19 cellular contexts compared by ENCODE assay signal in the genomic region with DNA sequence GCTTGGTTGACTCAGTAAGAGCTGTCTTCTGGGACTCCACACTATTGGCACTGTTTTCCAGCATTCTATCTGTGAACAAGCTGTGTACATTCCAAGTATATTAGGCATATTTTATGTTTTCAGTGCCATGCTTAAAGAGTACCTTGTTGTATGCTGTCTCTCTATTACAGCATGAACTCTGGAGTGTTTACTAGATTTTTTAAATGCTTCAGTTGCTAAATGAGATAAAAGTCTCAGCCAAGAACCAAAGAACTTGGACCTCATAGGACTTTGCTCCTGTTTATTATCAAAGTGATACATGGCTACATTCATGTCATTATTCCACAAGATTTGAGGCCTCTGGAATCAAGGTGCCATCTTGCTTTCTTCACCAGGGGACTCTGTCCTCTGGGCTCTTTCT.
DNase-seq lines count a peak whose midpoint lies in the region; ATAC-seq, FAIRE-seq and TF ChIP-seq lines count a peak whose summit lies in the region.
"Had no signal": no experiment of that assay in that cellular context is flagged by ENCODE, and none has a peak within 500 bp of the region (broad histone marks: within the 10 kb centered on the region; RNA-seq: fewer than 3 reads in every experiment).

No MANE protein-coding gene starts in this region.

- H3K36me3 ChIP-seq in IMR-90 (ENCODE audit: control insufficient read depth, insufficient read depth, low read length) (no peaks in the 10 kb centered on the region), keratinocyte (ENCODE audit: control insufficient read depth in 2 of 2, extremely low read depth in 1 of 2, insufficient read depth in 2 of 2, low read length in 2 of 2) (no peaks in the 10 kb centered on the region), thyroid gland (no peaks in the 10 kb centered on the region)

- H3K4me1 Mint-ChIP-seq in endothelial cell (ENCODE audit: unreplicated experiment), result peaks cover 58% of the 10 kb centered on the region
- H3K4me1 Mint-ChIP-seq: activated naive CD4-positive, alpha-beta T cell treated with anti-CD3 and anti-CD28 coated beads, Interleukin-2, amount 50 U/mL, for 24 hours; CD8-positive, alpha-beta memory T cell had no signal

- dilution Hi-C loops in IMR-90 (cut with HindIII; ENCODE audit: low sequenced_read_pairs, unreplicated experiment), result no loop called here
- dilution Hi-C loops in keratinocyte (cut with MboI; ENCODE audit: extremely low pct_ligation_motif_present, low sequenced_read_pairs), result no loop called here

- H2AK9ac ChIP-seq in IMR-90 (replicated peaks; ENCODE audit: low read depth, low read length, poor library complexity), result no peak overlapping the region

- peak overlapping the region; percentile 62; the same call in 1 of the 2 replicates for H4K91ac ChIP-seq in IMR-90 (ENCODE audit: insufficient read depth, low read depth, low read length)

- H3K56ac ChIP-seq in IMR-90 (ENCODE audit: extremely low read depth, insufficient read depth, low read length), result peak overlapping the region; percentile 33; the same call in 1 of the 2 replicates

- peak overlapping the region; percentile 93 for H2BK5ac ChIP-seq in IMR-90 (ENCODE audit: low read depth, low read length, poor library complexity, severe bottlenecking)

- peaks cover 13% of the 10 kb centered on the region for H3K9me1 ChIP-seq in IMR-90 (ENCODE audit: insufficient read depth, low read length)
- H3K9me1 ChIP-seq in keratinocyte (ENCODE audit: control insufficient read depth, extremely low read depth, insufficient read depth, low read length), result no peaks in the 10 kb centered on the region

- no peak overlapping the region for H3K4me3 Mint-ChIP-seq in endothelial cell (ENCODE audit: unreplicated experiment)
- H3K4me3 Mint-ChIP-seq: activated naive CD4-positive, alpha-beta T cell treated with anti-CD3 and anti-CD28 coated beads, Interleukin-2, amount 50 U/mL, for 24 hours; CD8-positive, alpha-beta memory T cell; mesothelial cell of epicardium had no signal

- peak overlapping the region; percentile 96; the same call in 1 of the 2 replicates for H3K18ac ChIP-seq in IMR-90 (ENCODE audit: low read depth, low read length)

- BruUV-seq in IMR-90 (replicated peaks; lab: Mats Ljungman, UMichigan), result no TSS peak

- H3K9ac ChIP-seq in IMR-90 (ENCODE audit: low read depth, low read length) (no peak overlapping the region), keratinocyte (ENCODE audit: control insufficient read depth, extremely low read depth, insufficient read depth, low read length) (no peak overlapping the region)

- H2BK120ac ChIP-seq in IMR-90 (ENCODE audit: low read depth, low read length), result peak overlapping the region; percentile 71

- CTCF ChIA-PET in IMR-90 (lab: Yijun Ruan, JAX) (no interaction called here), GM10248 (lab: Yijun Ruan, JAX) (no interaction called here)

- H3K4ac ChIP-seq in IMR-90 (ENCODE audit: low read depth, low read length), result peak overlapping the region; percentile 93; the same call in 1 of the 2 replicates

- peak overlapping the region; percentile 37; the same call in 1 of the 2 replicates for H3K4me2 ChIP-seq in IMR-90 (ENCODE audit: low read depth, low read length)
- H3K4me2 ChIP-seq in keratinocyte (ENCODE audit: control insufficient read depth, extremely low read depth, insufficient read depth, low read depth, low read length), result no peak overlapping the region

- no peak overlapping the region; the same call in 2 of the 3 replicates for H2BK15ac ChIP-seq in IMR-90 (ENCODE audit: low read depth, low read length)

- H3K27me3 ChIP-seq in IMR-90 (ENCODE audit: control insufficient read depth, insufficient read depth, low read length) (no peaks in the 10 kb centered on the region), keratinocyte (ENCODE audit: control insufficient read depth, extremely low read depth, insufficient read depth, low read length) (no peaks in the 10 kb centered on the region), thyroid gland (no peaks in the 10 kb centered on the region)

- no peak overlapping the region for H2AK5ac ChIP-seq in IMR-90 (ENCODE audit: low read depth, low read length)

- H4K5ac ChIP-seq in IMR-90 (ENCODE audit: low read depth, low read length), result no peak overlapping the region

- TF ChIP-seq RAD21 in IMR-90 (IDR thresholded peaks at IDR 0.05; ENCODE audit: low read length), result no peak

- H3K79me2 ChIP-seq in keratinocyte (ENCODE audit: control insufficient read depth, insufficient read depth, low read length), result no peaks in the 10 kb centered on the region

- H3K4me1 ChIP-seq in IMR-90 (ENCODE audit: control insufficient read depth, insufficient read depth, low read length) (peaks cover 8% of the 10 kb centered on the region), keratinocyte (ENCODE audit: control insufficient read depth, extremely low read depth, insufficient read depth, low read length) (no peaks in the 10 kb centered on the region), thyroid gland (peaks cover 20 to 26% of the 10 kb centered on the region in 2 donors)
- H3K4me1 ChIP-seq: psoas muscle had no signal

- peaks cover 4% of the 10 kb centered on the region for H3K36me3 Mint-ChIP-seq in endothelial cell (ENCODE audit: low read depth, unreplicated experiment)
- H3K36me3 Mint-ChIP-seq: activated naive CD4-positive, alpha-beta T cell treated with anti-CD3 and anti-CD28 coated beads, Interleukin-2, amount 50 U/mL, for 24 hours had no signal

- H4K8ac ChIP-seq in IMR-90 (ENCODE audit: low read depth in 2 of 2, low read length in 2 of 2), result peak overlapping the region in 1 of 2 experiments; percentile 63; a peak in 2 of 4 replicates

- H3K9me3 Mint-ChIP-seq in endothelial cell (ENCODE audit: unreplicated experiment), result no peaks in the 10 kb centered on the region
- H3K9me3 Mint-ChIP-seq: activated naive CD4-positive, alpha-beta T cell treated with anti-CD3 and anti-CD28 coated beads, Interleukin-2, amount 50 U/mL, for 24 hours; mesothelial cell of epicardium had no signal

- no peak overlapping the region for H3K4me3 ChIP-seq in IMR-90 (ENCODE audit: insufficient read depth, low read depth, low read length)
- no peak overlapping the region for H3K4me3 ChIP-seq in keratinocyte (ENCODE audit: control insufficient read depth in 2 of 3, extremely low read depth in 1 of 3, insufficient read depth in 2 of 3, low read depth in 1 of 3, low read length in 3 of 3)
- H3K4me3 ChIP-seq in thyroid gland (replicated peaks in 1 of 3), result no peak overlapping the region
- H3K4me3 ChIP-seq: psoas muscle had no signal

- POLR2A ChIA-PET in IMR-90 (lab: Charles Lee; ENCODE audit: unreplicated experiment), result no interaction called here
- POLR2A ChIA-PET in GM10248 (lab: Yijun Ruan, JAX), result no interaction called here

- intact Hi-C loops in IMR-90 (cut with micrococcal nuclease), result no loop called here
- intact Hi-C loops in thyroid gland (cut with DNase I), result no loop called here

- peaks cover 28 to 53% of the 10 kb centered on the region in 2 experiments for H3K79me1 ChIP-seq in IMR-90 (ENCODE audit: low read depth in 1 of 2, low read length in 2 of 2)

- no peak overlapping the region for H3K14ac ChIP-seq in IMR-90 (replicated peaks; ENCODE audit: low read depth, low read length)

- no peak for TF ChIP-seq POLR2A in IMR-90 (IDR thresholded peaks at IDR 0.05; ENCODE audit: low read depth, low read length)
- no peak for TF ChIP-seq POLR2A in thyroid gland (IDR thresholded peaks at IDR 0.05)

- TF ChIP-seq CTCF in IMR-90 (conservative IDR thresholded peaks at IDR 0.05; ENCODE audit: low read depth, low read length), result no peak
- no peak for TF ChIP-seq CTCF in endothelial cell (IDR thresholded peaks at IDR 0.05; ENCODE audit: unreplicated experiment)
- TF ChIP-seq CTCF in keratinocyte (optimal IDR thresholded peaks at IDR 0.05 in 1 of 3, IDR thresholded peaks at IDR 0.05 in 1 of 3, conservative IDR thresholded peaks at IDR 0.05 in 1 of 3; ENCODE audit: extremely low read depth in 1 of 3, insufficient read depth in 2 of 3, low read length in 3 of 3), result no peak
- TF ChIP-seq CTCF in thyroid gland (IDR thresholded peaks at IDR 0.05), result no peak
- no peak for TF ChIP-seq CTCF in GM10248 (IDR thresholded peaks at IDR 0.05; ENCODE audit: control extremely low read depth, extremely low read depth, low read depth, missing control alignments)

- peak; percentile 36 for FAIRE-seq in keratinocyte (lab: Jason Lieb, UNC)
- FAIRE-seq: TTC549 had no signal

- H3K9me3 ChIP-seq in IMR-90 (ENCODE audit: control insufficient read depth, insufficient read depth, low read length) (no peaks in the 10 kb centered on the region), keratinocyte (ENCODE audit: control insufficient read depth, low read depth, low read length) (no peaks in the 10 kb centered on the region), thyroid gland (no peaks in the 10 kb centered on the region)
- H3K9me3 ChIP-seq: psoas muscle had no signal

- peaks cover 4% of the 10 kb centered on the region for H3K27me3 Mint-ChIP-seq in endothelial cell (ENCODE audit: unreplicated experiment)
- H3K27me3 Mint-ChIP-seq: activated naive CD4-positive, alpha-beta T cell treated with anti-CD3 and anti-CD28 coated beads, Interleukin-2, amount 50 U/mL, for 24 hours had no signal

- H4K20me1 ChIP-seq in IMR-90 (ENCODE audit: insufficient read depth, low read length) (no peaks in the 10 kb centered on the region), keratinocyte (ENCODE audit: control insufficient read depth, extremely low read depth, insufficient read depth, low read length) (no peaks in the 10 kb centered on the region)

- H2AFZ ChIP-seq in IMR-90 (replicated peaks; ENCODE audit: low read length, poor library complexity), result no peak overlapping the region
- no peak overlapping the region for H2AFZ ChIP-seq in keratinocyte (ENCODE audit: control insufficient read depth, low read length)

- H2BK20ac ChIP-seq in IMR-90 (ENCODE audit: low read depth, low read length), result peak overlapping the region; percentile 83

- in situ Hi-C loops in IMR-90 (cut with MboI; ENCODE audit: low sequenced_read_pairs), result no loop called here

- H3K27ac Mint-ChIP-seq in endothelial cell (ENCODE audit: unreplicated experiment), result peak overlapping the region; percentile 98
- H3K27ac Mint-ChIP-seq: activated naive CD4-positive, alpha-beta T cell treated with anti-CD3 and anti-CD28 coated beads, Interleukin-2, amount 50 U/mL, for 24 hours; CD8-positive, alpha-beta memory T cell; mesothelial cell of epicardium had no signal

- H3K27ac ChIP-seq in IMR-90 (ENCODE audit: insufficient read depth, low read length), result no peak overlapping the region; the same call in 1 of the 2 replicates
- no peak overlapping the region for H3K27ac ChIP-seq in keratinocyte (ENCODE audit: control insufficient read depth, insufficient read depth, low read length)
- peak overlapping the region; percentile 64 to 70 (median 66) for H3K27ac ChIP-seq in thyroid gland
- H3K27ac ChIP-seq: psoas muscle had no signal

- DNase-seq in IMR-90 (peak; percentile 90), endothelial cell (ENCODE audit: low spot score) (no peak), keratinocyte (ENCODE audit: low read depth, low spot score) (no peak), thyroid gland (no peak), anterior cingulate cortex (lab: John Stamatoyannopoulos, UW) (no peak), GM10248 (ENCODE audit: extremely low spot score) (no peak)
- no peak for DNase-seq in activated CD4-positive, alpha-beta T cell treated with anti-CD3 and anti-CD28 coated beads for 4 hours
- DNase-seq: CD8-positive, alpha-beta memory T cell; GF-D8; hippocampal formation; NCI-H1436 treated with DMSO at 0.1 percent for 48 hours; NCI-H748 treated with DMSO at 0.1 percent for 48 hours; psoas muscle; stimulated activated CD4-positive, alpha-beta T cell treated with anti-CD3 and anti-CD28 coated beads, Interleukin-4, amount 100 ng/mL, for 4 hours; stimulated activated naive CD4-positive, alpha-beta T cell treated with Interleukin-2 at 50 U/mL for 16 hours had no signal

- H3K23ac ChIP-seq in IMR-90 (ENCODE audit: low read depth, low read length), result no peak overlapping the region

- ATAC-seq in IMR-90 (ENCODE audit: low read depth), result peak; percentile 95
- no peak for ATAC-seq in HG02798 (IDR thresholded peaks at IDR 0.05; ENCODE audit: poor library complexity, unreplicated experiment)
- ATAC-seq: psoas muscle had no signal

Comparison
In these comparisons a context has a peak if more than half of its experiments do, and no peak if none do; other contexts are left out.
1. H3K27ac ChIP-seq: peak in thyroid gland (3 of 3); none in IMR-90 (single experiment) and keratinocyte (single experiment).